In the genomic region with DNA sequence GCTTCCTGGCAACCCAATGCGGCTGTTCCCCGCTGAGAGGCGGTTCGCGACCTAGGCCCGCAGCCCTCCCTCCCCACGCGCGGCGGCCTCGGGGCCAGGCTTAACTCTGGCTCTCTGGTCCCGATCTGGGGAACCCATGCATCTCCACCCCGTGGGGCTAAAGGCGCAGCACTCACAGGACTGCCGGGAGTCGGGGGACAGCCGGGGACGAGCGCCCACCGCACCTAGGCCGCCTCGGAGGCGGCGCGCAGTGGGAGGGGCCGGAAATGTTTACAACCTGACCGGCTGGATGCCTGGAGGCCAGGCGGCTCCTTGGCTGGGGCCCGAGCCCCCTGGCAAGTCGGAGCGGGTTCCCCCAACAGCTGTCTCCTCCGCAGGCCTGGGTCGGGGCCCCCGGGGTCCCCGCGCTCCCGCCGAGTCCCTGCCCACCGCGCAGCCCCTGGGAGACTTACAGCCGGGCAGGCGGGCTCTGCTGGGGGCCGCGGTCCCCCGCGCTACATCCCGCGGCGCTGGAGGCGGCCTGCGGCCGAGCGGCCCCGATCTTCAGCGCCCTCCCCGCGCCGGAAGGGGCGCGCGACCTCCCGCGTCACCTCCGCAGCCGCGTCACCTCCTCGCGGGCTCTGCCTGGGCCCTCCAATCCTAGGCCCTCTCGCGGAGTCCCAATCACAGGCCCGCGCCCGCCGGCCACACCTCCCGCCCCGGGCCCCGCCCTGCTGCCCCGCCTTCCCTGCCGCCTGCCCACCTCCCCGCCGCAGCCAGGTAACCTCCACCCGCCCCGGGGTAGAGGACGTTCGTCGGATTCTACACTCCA, we compare ENCODE assay signal across 8 cellular contexts. TPM values are rescaled to one million over a fixed set of nuclear protein-coding genes. Genes with fewer than 3 reads are reported as not detected.
DNase-seq lines count a peak whose midpoint lies in the region; ATAC-seq and TF ChIP-seq lines count a peak whose summit lies in the region.

A gene with protein sequence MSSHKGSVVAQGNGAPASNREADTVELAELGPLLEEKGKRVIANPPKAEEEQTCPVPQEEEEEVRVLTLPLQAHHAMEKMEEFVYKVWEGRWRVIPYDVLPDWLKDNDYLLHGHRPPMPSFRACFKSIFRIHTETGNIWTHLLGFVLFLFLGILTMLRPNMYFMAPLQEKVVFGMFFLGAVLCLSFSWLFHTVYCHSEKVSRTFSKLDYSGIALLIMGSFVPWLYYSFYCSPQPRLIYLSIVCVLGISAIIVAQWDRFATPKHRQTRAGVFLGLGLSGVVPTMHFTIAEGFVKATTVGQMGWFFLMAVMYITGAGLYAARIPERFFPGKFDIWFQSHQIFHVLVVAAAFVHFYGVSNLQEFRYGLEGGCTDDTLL (minus strand): TSS at position 580 of the 811 bp plus-strand sequence. CDS start 7,242 bp downstream, outside the sequence.

- intact Hi-C loops in CD14-positive monocyte (cut with micrococcal nuclease), result loop anchor here in 1 of 2 donors (1.0 to 10.0 kb wide), 2 partner anchors 31 to 47 kb away; a partner anchor contains a TSS

- H3K4me1 Mint-ChIP-seq in CD14-positive monocyte, result peaks cover 51% of the 10 kb centered on the region

- peak; percentile 20 for TF ChIP-seq CTCF in CD14-positive monocyte (IDR thresholded peaks at IDR 0.05)
- TF ChIP-seq CTCF in liver (IDR thresholded peaks at IDR 0.05; ENCODE audit: low read depth, low read length, missing input control), result peak; percentile 30

- H3K9me3 Mint-ChIP-seq in CD14-positive monocyte, result no peaks in the 10 kb centered on the region

- peak; percentile 87 for DNase-seq in CD14-positive monocyte (ENCODE audit: low spot score)
- DNase-seq in NCI-H748 (lab: John Stamatoyannopoulos, UW; ENCODE audit: unreplicated experiment), result peak; percentile 88
- DNase-seq in activated CD4-positive, alpha-beta T cell treated with anti-CD3 and anti-CD28 coated beads, Interleukin-2, amount 50 U/mL, for 48 hours, result peak; percentile 92 to 94
- peak; percentile 91 for DNase-seq in dermis blood vessel endothelial cell
- DNase-seq in stimulated activated CD4-positive, alpha-beta T cell treated with anti-CD3 and anti-CD28 coated beads, Interleukin-4, amount 100 ng/mL, for 24 hours, result peak; percentile 91

- no peaks in the 10 kb centered on the region for H3K27me3 ChIP-seq in liver (ENCODE audit: control insufficient read depth in 4 of 4, insufficient read depth in 4 of 4, low read length in 3 of 4)

- peak within 1 kb of the TSS; percentile 85 to 94 (median 87) for H3K4me3 ChIP-seq in liver (ENCODE audit: low read depth in 1 of 3, low read length in 3 of 3)

- TF ChIP-seq RAD21 in liver (IDR thresholded peaks at IDR 0.05), result no peak

- ATAC-seq in GM19328 (IDR thresholded peaks at IDR 0.05; ENCODE audit: unreplicated experiment) (peak; percentile 97), HG03469 (IDR thresholded peaks at IDR 0.05; ENCODE audit: unreplicated experiment) (peak; percentile 64)

- peak within 1 kb of the TSS; percentile 78 to 88 for H3K27ac ChIP-seq in liver (ENCODE audit: low read depth in 1 of 2, low read length in 2 of 2)

- peaks cover 0 to 16% (median 7%) of the 10 kb centered on the region in 4 donors for H3K36me3 ChIP-seq in liver (ENCODE audit: control insufficient read depth in 4 of 4, insufficient read depth in 3 of 4, low read depth in 1 of 4, low read length in 3 of 4)

- peaks cover 31 to 41% of the 10 kb centered on the region in 2 donors for H3K36me3 Mint-ChIP-seq in CD14-positive monocyte

- no peaks in the 10 kb centered on the region for H3K9me3 ChIP-seq in liver (ENCODE audit: control insufficient read depth in 4 of 4, low read length in 3 of 4)

- peaks cover 0 to 2% (median 0%) of the 10 kb centered on the region in 3 donors for H3K27me3 Mint-ChIP-seq in CD14-positive monocyte (ENCODE audit: low read depth in 3 of 3)

- H3K27ac Mint-ChIP-seq in CD14-positive monocyte, result peak within 1 kb of the TSS; percentile 88 to 95 (median 91)

- peak within 1 kb of the TSS; percentile 86 to 87 for H3K9ac ChIP-seq in liver (ENCODE audit: low read depth in 1 of 2, low read length in 2 of 2)

- peaks cover 14 to 49% (median 35%) of the 10 kb centered on the region in 4 donors for H3K4me1 ChIP-seq in liver (ENCODE audit: control insufficient read depth in 4 of 4, insufficient read depth in 4 of 4, low read length in 3 of 4)

- WGBS in liver, result under 1% methylated on average over 86 of the region's 86 CpGs

- H3K4me3 Mint-ChIP-seq in CD14-positive monocyte, result peak within 1 kb of the TSS; percentile 87 to 92

TF ChIP-seq in liver, 16 proteins besides CTCF, POLR2A, EP300 and RAD21:
- TF ChIP-seq FOXA2 (IDR thresholded peaks at IDR 0.05) (no peak), JUND (IDR thresholded peaks at IDR 0.05) (no peak), GABPA (IDR thresholded peaks at IDR 0.05 in 1 of 2, conservative IDR thresholded peaks at IDR 0.05 in 1 of 2) (peak in 1 of 2 donors; percentile 72), SP1 (IDR thresholded peaks at IDR 0.05) (peak; percentile 34), NR2F2 (IDR thresholded peaks at IDR 0.05) (no peak), RXRA (IDR thresholded peaks at IDR 0.05) (no peak), HNF4A (conservative IDR thresholded peaks at IDR 0.05) (no peak), FOXA1 (IDR thresholded peaks at IDR 0.05) (no peak)
- TF ChIP-seq, protein P1, sequence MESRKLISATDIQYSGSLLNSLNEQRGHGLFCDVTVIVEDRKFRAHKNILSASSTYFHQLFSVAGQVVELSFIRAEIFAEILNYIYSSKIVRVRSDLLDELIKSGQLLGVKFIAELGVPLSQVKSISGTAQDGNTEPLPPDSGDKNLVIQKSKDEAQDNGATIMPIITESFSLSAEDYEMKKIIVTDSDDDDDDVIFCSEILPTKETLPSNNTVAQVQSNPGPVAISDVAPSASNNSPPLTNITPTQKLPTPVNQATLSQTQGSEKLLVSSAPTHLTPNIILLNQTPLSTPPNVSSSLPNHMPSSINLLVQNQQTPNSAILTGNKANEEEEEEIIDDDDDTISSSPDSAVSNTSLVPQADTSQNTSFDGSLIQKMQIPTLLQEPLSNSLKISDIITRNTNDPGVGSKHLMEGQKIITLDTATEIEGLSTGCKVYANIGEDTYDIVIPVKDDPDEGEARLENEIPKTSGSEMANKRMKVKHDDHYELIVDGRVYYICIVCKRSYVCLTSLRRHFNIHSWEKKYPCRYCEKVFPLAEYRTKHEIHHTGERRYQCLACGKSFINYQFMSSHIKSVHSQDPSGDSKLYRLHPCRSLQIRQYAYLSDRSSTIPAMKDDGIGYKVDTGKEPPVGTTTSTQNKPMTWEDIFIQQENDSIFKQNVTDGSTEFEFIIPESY (IDR thresholded peaks at IDR 0.05), result no peak
- TF ChIP-seq, protein P2, sequence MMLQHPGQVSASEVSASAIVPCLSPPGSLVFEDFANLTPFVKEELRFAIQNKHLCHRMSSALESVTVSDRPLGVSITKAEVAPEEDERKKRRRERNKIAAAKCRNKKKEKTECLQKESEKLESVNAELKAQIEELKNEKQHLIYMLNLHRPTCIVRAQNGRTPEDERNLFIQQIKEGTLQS (IDR thresholded peaks at IDR 0.05), result no peak

RNA-seq across cellular contexts. Expression of the gene that starts here (rescaled TPM):
- polyA plus RNA-seq in CD14-positive monocyte (100 to 1,000 TPM; 197 to 216 TPM), liver (10 to 100 TPM; 58.5 to 62.0 TPM)
- total RNA-seq in dermis blood vessel endothelial cell (134 and 137 TPM in 2 replicates), liver (100 to 1,000 TPM in 1 of 2 donors, 10 to 100 TPM in 1; 78.9 to 175 TPM)

Comparison
In these comparisons a context has a peak if more than half of its experiments do, and no peak if none do; other contexts are left out.
1. Peak in every context shown above with its lines: DNase-seq, ATAC-seq, H3K4me3 ChIP-seq and H3K27ac ChIP-seq.